1 cellular context compared by ENCODE assay signal in the genomic region with DNA sequence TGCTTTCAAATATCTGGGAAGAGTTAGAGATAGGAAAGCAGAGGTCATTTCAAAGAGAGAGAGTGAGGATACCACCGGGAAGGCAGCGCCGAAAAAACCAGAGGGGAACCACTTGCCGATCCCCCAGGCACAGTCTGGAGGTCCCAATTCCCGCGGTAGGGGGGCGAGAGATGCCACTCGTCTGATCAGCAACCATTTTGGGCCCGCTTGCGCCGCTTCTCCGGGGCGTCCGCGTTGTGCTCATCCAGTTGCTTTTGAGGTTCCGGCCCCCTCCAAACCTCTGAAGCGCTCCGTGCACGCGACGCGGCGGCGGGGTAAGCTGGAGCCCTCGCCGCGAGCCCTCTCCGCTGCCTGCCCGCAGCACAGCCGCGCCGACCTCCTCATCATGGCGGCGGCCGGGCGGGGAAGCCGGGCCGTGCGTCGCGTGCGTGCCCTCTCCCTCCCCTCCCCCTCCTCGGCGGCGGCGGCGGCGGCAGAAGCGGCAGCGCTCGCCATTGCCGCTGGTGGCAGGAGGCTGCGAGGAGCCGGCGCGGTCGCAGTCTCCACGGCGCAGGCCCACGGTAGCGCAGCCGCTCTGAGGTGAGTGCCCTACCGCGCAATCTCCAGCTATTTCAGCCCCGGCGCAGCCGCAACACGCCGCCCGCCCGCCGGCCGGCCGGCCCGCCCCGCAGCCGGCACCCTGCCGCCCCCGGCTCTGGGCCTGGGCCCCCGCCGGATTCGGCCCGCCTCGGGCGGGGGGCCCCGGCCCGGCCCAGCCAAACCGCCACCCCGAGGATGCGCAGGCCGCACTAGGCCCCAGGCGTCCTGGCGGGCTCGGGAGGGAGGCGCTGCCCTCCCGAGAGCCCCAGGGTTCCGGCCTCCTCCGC.
TF ChIP-seq lines count a peak whose summit lies in the region.

A gene (plus strand): TSS at position 475 of the 866 bp plus-strand sequence. CDS start 45,632 bp downstream, outside the sequence.

TF ChIP-seq in K562, 482 proteins besides CTCF, POLR2A, EP300 and RAD21 (continued from another document and continues in another):
- TF ChIP-seq, protein P1, sequence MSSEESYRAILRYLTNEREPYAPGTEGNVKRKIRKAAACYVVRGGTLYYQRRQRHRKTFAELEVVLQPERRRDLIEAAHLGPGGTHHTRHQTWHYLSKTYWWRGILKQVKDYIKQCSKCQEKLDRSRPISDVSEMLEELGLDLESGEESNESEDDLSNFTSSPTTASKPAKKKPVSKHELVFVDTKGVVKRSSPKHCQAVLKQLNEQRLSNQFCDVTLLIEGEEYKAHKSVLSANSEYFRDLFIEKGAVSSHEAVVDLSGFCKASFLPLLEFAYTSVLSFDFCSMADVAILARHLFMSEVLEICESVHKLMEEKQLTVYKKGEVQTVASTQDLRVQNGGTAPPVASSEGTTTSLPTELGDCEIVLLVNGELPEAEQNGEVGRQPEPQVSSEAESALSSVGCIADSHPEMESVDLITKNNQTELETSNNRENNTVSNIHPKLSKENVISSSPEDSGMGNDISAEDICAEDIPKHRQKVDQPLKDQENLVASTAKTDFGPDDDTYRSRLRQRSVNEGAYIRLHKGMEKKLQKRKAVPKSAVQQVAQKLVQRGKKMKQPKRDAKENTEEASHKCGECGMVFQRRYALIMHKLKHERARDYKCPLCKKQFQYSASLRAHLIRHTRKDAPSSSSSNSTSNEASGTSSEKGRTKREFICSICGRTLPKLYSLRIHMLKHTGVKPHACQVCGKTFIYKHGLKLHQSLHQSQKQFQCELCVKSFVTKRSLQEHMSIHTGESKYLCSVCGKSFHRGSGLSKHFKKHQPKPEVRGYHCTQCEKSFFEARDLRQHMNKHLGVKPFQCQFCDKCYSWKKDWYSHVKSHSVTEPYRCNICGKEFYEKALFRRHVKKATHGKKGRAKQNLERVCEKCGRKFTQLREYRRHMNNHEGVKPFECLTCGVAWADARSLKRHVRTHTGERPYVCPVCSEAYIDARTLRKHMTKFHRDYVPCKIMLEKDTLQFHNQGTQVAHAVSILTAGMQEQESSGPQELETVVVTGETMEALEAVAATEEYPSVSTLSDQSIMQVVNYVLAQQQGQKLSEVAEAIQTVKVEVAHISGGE (CRISPR knock-in tag; IDR thresholded peaks at IDR 0.05) = peak in 1 of 3 experiments; percentile 80; a peak in 2 of 6 replicates
- TF ChIP-seq, protein P2, sequence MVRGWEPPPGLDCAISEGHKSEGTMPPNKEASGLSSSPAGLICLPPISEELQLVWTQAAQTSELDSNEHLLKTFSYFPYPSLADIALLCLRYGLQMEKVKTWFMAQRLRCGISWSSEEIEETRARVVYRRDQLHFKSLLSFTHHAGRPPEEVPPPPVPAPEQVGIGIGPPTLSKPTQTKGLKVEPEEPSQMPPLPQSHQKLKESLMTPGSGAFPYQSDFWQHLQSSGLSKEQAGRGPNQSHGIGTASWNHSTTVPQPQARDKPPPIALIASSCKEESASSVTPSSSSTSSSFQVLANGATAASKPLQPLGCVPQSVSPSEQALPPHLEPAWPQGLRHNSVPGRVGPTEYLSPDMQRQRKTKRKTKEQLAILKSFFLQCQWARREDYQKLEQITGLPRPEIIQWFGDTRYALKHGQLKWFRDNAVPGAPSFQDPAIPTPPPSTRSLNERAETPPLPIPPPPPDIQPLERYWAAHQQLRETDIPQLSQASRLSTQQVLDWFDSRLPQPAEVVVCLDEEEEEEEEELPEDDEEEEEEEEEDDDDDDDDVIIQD (CRISPR knock-in tag; IDR thresholded peaks at IDR 0.05) = 0 out of 2 replicates have a peak, but pooled peaks have one; percentile 64
- TF ChIP-seq POLR2AphosphoS5 (IDR thresholded peaks at IDR 0.05; ENCODE audit: control insufficient read depth, insufficient read depth, low read depth, low read length) = peak; percentile 87
- TF ChIP-seq DMBX1 (CRISPR knock-in tag; IDR thresholded peaks at IDR 0.05; ENCODE audit: borderline replicate concordance) = 0 out of 2 replicates have a peak, but pooled peaks have one; percentile 10
- TF ChIP-seq ZNF507 (tag; conservative IDR thresholded peaks at IDR 0.05) = no peak
- peak; percentile 87 for TF ChIP-seq EP400 (IDR thresholded peaks at IDR 0.05)
- TF ChIP-seq, protein P3, sequence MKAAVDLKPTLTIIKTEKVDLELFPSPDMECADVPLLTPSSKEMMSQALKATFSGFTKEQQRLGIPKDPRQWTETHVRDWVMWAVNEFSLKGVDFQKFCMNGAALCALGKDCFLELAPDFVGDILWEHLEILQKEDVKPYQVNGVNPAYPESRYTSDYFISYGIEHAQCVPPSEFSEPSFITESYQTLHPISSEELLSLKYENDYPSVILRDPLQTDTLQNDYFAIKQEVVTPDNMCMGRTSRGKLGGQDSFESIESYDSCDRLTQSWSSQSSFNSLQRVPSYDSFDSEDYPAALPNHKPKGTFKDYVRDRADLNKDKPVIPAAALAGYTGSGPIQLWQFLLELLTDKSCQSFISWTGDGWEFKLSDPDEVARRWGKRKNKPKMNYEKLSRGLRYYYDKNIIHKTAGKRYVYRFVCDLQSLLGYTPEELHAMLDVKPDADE (conservative IDR thresholded peaks at IDR 0.05; ENCODE audit: control insufficient read depth, low read depth, low read length) = peak; percentile 89; the same call in 1 of the 2 replicates
- TF ChIP-seq NFIC (IDR thresholded peaks at IDR 0.05) = 0 out of 2 replicates have a peak, but pooled peaks have one; percentile 53
- TF ChIP-seq JUND (IDR thresholded peaks at IDR 0.05; ENCODE audit: borderline replicate concordance, low read depth, low read length) = peak; percentile 66; the same call in 1 of the 2 replicates
- no peak; the same call in 2 of the 3 replicates for TF ChIP-seq JUND (tag; IDR thresholded peaks at IDR 0.05; ENCODE audit: borderline replicate concordance, low read depth, low read length)
- peak; percentile 84 for TF ChIP-seq NR2C2 (CRISPR knock-in tag; IDR thresholded peaks at IDR 0.05)
- TF ChIP-seq NR2C2 (tag; IDR thresholded peaks at IDR 0.05) = peak; percentile 87
- TF ChIP-seq PHF8 (IDR thresholded peaks at IDR 0.05; ENCODE audit: borderline replicate concordance, low read length) = peak; percentile 88
- TF ChIP-seq ZNF197 (CRISPR knock-in tag; IDR thresholded peaks at IDR 0.05; ENCODE audit: low read depth) = no peak
- peak; percentile 48; the same call in 1 of the 2 replicates for TF ChIP-seq STAG1 (CRISPR knock-in tag; IDR thresholded peaks at IDR 0.05; ENCODE audit: borderline replicate concordance)
- no peak for TF ChIP-seq SNIP1 (IDR thresholded peaks at IDR 0.05; ENCODE audit: low read depth)
- TF ChIP-seq ZNF121 (CRISPR knock-in tag; conservative IDR thresholded peaks at IDR 0.05) = peak; percentile 98
- TF ChIP-seq, protein P4, sequence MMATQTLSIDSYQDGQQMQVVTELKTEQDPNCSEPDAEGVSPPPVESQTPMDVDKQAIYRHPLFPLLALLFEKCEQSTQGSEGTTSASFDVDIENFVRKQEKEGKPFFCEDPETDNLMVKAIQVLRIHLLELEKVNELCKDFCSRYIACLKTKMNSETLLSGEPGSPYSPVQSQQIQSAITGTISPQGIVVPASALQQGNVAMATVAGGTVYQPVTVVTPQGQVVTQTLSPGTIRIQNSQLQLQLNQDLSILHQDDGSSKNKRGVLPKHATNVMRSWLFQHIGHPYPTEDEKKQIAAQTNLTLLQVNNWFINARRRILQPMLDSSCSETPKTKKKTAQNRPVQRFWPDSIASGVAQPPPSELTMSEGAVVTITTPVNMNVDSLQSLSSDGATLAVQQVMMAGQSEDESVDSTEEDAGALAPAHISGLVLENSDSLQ (IDR thresholded peaks at IDR 0.05) = 0 out of 2 replicates have a peak, but pooled peaks have one; percentile 9
- TF ChIP-seq TSC22D4 (tag; IDR thresholded peaks at IDR 0.05) = no peak
- TF ChIP-seq ATF7 (IDR thresholded peaks at IDR 0.05) = peak; percentile 89
- TF ChIP-seq, protein P5, sequence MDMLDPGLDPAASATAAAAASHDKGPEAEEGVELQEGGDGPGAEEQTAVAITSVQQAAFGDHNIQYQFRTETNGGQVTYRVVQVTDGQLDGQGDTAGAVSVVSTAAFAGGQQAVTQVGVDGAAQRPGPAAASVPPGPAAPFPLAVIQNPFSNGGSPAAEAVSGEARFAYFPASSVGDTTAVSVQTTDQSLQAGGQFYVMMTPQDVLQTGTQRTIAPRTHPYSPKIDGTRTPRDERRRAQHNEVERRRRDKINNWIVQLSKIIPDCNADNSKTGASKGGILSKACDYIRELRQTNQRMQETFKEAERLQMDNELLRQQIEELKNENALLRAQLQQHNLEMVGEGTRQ (CRISPR knock-in tag; IDR thresholded peaks at IDR 0.05) = no peak
- TF ChIP-seq, protein P6, sequence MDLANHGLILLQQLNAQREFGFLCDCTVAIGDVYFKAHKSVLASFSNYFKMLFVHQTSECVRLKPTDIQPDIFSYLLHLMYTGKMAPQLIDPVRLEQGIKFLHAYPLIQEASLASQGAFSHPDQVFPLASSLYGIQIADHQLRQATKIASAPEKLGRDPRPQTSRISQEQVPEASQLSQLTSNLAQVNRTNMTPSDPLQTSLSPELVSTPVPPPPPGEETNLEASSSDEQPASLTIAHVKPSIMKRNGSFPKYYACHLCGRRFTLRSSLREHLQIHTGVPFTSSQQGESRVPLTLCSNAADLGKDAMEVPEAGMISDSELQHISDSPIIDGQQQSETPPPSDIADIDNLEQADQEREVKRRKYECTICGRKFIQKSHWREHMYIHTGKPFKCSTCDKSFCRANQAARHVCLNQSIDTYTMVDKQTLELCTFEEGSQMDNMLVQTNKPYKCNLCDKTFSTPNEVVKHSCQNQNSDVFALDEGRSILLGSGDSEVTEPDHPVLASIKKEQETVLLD (IDR thresholded peaks at IDR 0.05) = no peak; the same call in none of the 2 replicates
- no peak for TF ChIP-seq KAT2B (IDR thresholded peaks at IDR 0.05; ENCODE audit: low read depth, low read length)
- TF ChIP-seq ILF3 (IDR thresholded peaks at IDR 0.05; ENCODE audit: borderline replicate concordance) = peak; percentile 94
- no peak for TF ChIP-seq CCAR2 (IDR thresholded peaks at IDR 0.05; ENCODE audit: low read depth, low read length)
- TF ChIP-seq ZNF212 (CRISPR knock-in tag; IDR thresholded peaks at IDR 0.05) = no peak
- TF ChIP-seq, protein P7, sequence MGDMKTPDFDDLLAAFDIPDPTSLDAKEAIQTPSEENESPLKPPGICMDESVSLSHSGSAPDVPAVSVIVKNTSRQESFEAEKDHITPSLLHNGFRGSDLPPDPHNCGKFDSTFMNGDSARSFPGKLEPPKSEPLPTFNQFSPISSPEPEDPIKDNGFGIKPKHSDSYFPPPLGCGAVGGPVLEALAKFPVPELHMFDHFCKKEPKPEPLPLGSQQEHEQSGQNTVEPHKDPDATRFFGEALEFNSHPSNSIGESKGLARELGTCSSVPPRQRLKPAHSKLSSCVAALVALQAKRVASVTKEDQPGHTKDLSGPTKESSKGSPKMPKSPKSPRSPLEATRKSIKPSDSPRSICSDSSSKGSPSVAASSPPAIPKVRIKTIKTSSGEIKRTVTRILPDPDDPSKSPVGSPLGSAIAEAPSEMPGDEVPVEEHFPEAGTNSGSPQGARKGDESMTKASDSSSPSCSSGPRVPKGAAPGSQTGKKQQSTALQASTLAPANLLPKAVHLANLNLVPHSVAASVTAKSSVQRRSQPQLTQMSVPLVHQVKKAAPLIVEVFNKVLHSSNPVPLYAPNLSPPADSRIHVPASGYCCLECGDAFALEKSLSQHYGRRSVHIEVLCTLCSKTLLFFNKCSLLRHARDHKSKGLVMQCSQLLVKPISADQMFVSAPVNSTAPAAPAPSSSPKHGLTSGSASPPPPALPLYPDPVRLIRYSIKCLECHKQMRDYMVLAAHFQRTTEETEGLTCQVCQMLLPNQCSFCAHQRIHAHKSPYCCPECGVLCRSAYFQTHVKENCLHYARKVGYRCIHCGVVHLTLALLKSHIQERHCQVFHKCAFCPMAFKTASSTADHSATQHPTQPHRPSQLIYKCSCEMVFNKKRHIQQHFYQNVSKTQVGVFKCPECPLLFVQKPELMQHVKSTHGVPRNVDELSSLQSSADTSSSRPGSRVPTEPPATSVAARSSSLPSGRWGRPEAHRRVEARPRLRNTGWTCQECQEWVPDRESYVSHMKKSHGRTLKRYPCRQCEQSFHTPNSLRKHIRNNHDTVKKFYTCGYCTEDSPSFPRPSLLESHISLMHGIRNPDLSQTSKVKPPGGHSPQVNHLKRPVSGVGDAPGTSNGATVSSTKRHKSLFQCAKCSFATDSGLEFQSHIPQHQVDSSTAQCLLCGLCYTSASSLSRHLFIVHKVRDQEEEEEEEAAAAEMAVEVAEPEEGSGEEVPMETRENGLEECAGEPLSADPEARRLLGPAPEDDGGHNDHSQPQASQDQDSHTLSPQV (IDR thresholded peaks at IDR 0.05) = peak; percentile 49; the same call in 1 of the 2 replicates
- TF ChIP-seq KAT8 (IDR thresholded peaks at IDR 0.05; ENCODE audit: low read depth) = peak; percentile 84; the same call in 1 of the 2 replicates
- peak; percentile 71 for TF ChIP-seq GABPA (tag; conservative IDR thresholded peaks at IDR 0.05; ENCODE audit: low read depth)
- peak; percentile 74; the same call in 1 of the 2 replicates for TF ChIP-seq E2F3 (CRISPR knock-in tag; IDR thresholded peaks at IDR 0.05)
- TF ChIP-seq KDM1A (IDR thresholded peaks at IDR 0.05) = no peak
- peak; percentile 98 for TF ChIP-seq RB1 (IDR thresholded peaks at IDR 0.05; ENCODE audit: low read depth)
- TF ChIP-seq ZNF224 (CRISPR knock-in tag; IDR thresholded peaks at IDR 0.05) = no peak
- peak; percentile 79 for TF ChIP-seq SRSF1 (IDR thresholded peaks at IDR 0.05; ENCODE audit: low read depth, low read length)
- no peak for TF ChIP-seq ZNF695 (CRISPR knock-in tag; IDR thresholded peaks at IDR 0.05)
- peak in 1 of 2 experiments; percentile 45; a peak in 2 of 4 replicates for TF ChIP-seq TRIM24 (IDR thresholded peaks at IDR 0.05)
- TF ChIP-seq, protein P8, sequence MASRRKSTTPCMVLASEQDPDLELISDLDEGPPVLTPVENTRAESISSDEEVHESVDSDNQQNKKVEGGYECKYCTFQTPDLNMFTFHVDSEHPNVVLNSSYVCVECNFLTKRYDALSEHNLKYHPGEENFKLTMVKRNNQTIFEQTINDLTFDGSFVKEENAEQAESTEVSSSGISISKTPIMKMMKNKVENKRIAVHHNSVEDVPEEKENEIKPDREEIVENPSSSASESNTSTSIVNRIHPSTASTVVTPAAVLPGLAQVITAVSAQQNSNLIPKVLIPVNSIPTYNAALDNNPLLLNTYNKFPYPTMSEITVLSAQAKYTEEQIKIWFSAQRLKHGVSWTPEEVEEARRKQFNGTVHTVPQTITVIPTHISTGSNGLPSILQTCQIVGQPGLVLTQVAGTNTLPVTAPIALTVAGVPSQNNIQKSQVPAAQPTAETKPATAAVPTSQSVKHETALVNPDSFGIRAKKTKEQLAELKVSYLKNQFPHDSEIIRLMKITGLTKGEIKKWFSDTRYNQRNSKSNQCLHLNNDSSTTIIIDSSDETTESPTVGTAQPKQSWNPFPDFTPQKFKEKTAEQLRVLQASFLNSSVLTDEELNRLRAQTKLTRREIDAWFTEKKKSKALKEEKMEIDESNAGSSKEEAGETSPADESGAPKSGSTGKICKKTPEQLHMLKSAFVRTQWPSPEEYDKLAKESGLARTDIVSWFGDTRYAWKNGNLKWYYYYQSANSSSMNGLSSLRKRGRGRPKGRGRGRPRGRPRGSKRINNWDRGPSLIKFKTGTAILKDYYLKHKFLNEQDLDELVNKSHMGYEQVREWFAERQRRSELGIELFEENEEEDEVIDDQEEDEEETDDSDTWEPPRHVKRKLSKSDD (conservative IDR thresholded peaks at IDR 0.05; ENCODE audit: low read length) = no peak; the same call in none of the 2 replicates
